In genomic region chr3:184200825-184201224, GRCh38 we compare ENCODE assay signal across 1 cellular context.
TF ChIP-seq lines count a peak whose summit lies in the region.

No MANE protein-coding gene starts in this region.

TF ChIP-seq in WTC11, 78 proteins besides CTCF, POLR2A, EP300 and RAD21:
- TF ChIP-seq ELF4 (CRISPR knock-in tag; IDR thresholded peaks at IDR 0.05; ENCODE audit: low read depth) (no peak), NFE2L1 (CRISPR knock-in tag; IDR thresholded peaks at IDR 0.05) (no peak), OVOL2 (CRISPR knock-in tag; IDR thresholded peaks at IDR 0.05; ENCODE audit: borderline replicate concordance) (no peak), JUN (CRISPR knock-in tag; IDR thresholded peaks at IDR 0.05) (no peak), ZNF396 (CRISPR knock-in tag; IDR thresholded peaks at IDR 0.05; ENCODE audit: borderline replicate concordance) (no peak), MAX (CRISPR knock-in tag; IDR thresholded peaks at IDR 0.05) (no peak), TP53 (CRISPR knock-in tag; IDR thresholded peaks at IDR 0.05) (no peak), CREB1 (CRISPR knock-in tag; IDR thresholded peaks at IDR 0.05) (no peak), EMX1 (CRISPR knock-in tag; IDR thresholded peaks at IDR 0.05) (no peak), ZNF317 (CRISPR knock-in tag; IDR thresholded peaks at IDR 0.05; ENCODE audit: borderline replicate concordance, low read depth) (no peak), JAZF1 (CRISPR knock-in tag; IDR thresholded peaks at IDR 0.05) (no peak), ETV6 (CRISPR knock-in tag; IDR thresholded peaks at IDR 0.05) (no peak), ZNF512 (CRISPR knock-in tag; IDR thresholded peaks at IDR 0.05; ENCODE audit: borderline replicate concordance) (no peak)
- TF ChIP-seq, protein P1, sequence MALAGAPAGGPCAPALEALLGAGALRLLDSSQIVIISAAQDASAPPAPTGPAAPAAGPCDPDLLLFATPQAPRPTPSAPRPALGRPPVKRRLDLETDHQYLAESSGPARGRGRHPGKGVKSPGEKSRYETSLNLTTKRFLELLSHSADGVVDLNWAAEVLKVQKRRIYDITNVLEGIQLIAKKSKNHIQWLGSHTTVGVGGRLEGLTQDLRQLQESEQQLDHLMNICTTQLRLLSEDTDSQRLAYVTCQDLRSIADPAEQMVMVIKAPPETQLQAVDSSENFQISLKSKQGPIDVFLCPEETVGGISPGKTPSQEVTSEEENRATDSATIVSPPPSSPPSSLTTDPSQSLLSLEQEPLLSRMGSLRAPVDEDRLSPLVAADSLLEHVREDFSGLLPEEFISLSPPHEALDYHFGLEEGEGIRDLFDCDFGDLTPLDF (CRISPR knock-in tag; IDR thresholded peaks at IDR 0.05) = no peak
- TF ChIP-seq, protein P2, sequence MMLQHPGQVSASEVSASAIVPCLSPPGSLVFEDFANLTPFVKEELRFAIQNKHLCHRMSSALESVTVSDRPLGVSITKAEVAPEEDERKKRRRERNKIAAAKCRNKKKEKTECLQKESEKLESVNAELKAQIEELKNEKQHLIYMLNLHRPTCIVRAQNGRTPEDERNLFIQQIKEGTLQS (CRISPR knock-in tag; conservative IDR thresholded peaks at IDR 0.05) = no peak
- TF ChIP-seq, protein P3, sequence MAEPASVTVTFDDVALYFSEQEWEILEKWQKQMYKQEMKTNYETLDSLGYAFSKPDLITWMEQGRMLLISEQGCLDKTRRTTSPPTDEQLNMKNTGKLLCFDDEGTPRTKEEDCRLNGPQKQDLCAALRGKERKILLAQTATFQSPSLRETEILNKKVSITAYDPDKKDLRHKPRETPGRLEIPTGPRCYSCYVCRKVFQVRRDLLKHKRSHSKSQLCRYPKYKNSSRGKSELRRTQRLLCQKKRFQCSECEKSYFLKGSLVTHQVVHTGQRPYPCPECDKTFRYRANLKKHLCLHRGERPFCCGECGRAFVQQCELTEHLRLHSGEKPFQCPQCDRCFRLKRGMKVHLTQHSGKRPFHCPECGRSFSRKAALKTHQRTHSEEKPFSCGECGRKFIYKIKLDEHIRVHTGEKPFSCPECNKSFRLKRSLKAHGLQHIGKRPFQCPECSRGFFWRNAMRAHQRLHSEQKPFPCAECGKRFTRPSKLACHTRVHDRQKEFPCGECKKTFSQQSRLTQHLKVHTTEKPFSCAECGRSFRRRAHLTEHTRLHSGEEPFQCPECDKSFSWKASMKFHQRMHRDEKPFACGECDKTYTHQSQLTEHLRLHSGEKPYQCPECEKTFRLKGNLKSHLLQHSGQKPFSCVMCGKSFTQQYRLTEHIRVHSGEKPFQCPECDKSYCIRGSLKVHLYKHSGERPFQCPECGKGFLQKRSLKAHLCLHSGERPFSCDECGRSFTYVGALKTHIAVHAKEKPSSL (CRISPR knock-in tag; conservative IDR thresholded peaks at IDR 0.05) = no peak
